ENCODE assay signal across 1 cellular context in genomic region chr12:113221181-113221996, GRCh38.
TF ChIP-seq lines count a peak whose summit lies in the region.

TSS of gene TPCN1 (plus strand) at chr12:113221464. CDS start at chr12:113226853, 5,389 bp downstream.

TF ChIP-seq in K562, 482 proteins besides CTCF, POLR2A, EP300 and RAD21 (continued from another document and continues in another):
- TF ChIP-seq CREB3L1 (IDR thresholded peaks at IDR 0.05; ENCODE audit: borderline replicate concordance, low read depth): peak; percentile 61; the same call in 1 of the 2 replicates
- TF ChIP-seq THRA (IDR thresholded peaks at IDR 0.05): peak; percentile 93
- peak; percentile 97 for TF ChIP-seq SP1 (CRISPR knock-in tag; IDR thresholded peaks at IDR 0.05)
- no peak for TF ChIP-seq PRPF4 (IDR thresholded peaks at IDR 0.05; ENCODE audit: insufficient read depth, low read depth, low read length, poor library complexity, severe bottlenecking)
- TF ChIP-seq, protein P1, sequence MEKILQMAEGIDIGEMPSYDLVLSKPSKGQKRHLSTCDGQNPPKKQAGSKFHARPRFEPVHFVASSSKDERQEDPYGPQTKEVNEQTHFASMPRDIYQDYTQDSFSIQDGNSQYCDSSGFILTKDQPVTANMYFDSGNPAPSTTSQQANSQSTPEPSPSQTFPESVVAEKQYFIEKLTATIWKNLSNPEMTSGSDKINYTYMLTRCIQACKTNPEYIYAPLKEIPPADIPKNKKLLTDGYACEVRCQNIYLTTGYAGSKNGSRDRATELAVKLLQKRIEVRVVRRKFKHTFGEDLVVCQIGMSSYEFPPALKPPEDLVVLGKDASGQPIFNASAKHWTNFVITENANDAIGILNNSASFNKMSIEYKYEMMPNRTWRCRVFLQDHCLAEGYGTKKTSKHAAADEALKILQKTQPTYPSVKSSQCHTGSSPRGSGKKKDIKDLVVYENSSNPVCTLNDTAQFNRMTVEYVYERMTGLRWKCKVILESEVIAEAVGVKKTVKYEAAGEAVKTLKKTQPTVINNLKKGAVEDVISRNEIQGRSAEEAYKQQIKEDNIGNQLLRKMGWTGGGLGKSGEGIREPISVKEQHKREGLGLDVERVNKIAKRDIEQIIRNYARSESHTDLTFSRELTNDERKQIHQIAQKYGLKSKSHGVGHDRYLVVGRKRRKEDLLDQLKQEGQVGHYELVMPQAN (IDR thresholded peaks at IDR 0.05; ENCODE audit: borderline replicate concordance): peak; percentile 92
- no peak for TF ChIP-seq CBX2 (IDR thresholded peaks at IDR 0.05; ENCODE audit: insufficient read depth, low read length, poor library complexity, severe bottlenecking)
- TF ChIP-seq JUND (IDR thresholded peaks at IDR 0.05; ENCODE audit: borderline replicate concordance, low read depth, low read length): no peak; the same call in 1 of the 2 replicates
- peak; percentile 3; the same call in 1 of the 3 replicates for TF ChIP-seq JUND (tag; IDR thresholded peaks at IDR 0.05; ENCODE audit: borderline replicate concordance, low read depth, low read length)
- TF ChIP-seq HDGF (IDR thresholded peaks at IDR 0.05): peak; percentile 83; the same call in 1 of the 2 replicates
- peak; percentile 97 for TF ChIP-seq FOS (IDR thresholded peaks at IDR 0.05; ENCODE audit: extremely low read depth, insufficient read length)
- TF ChIP-seq, protein P2, sequence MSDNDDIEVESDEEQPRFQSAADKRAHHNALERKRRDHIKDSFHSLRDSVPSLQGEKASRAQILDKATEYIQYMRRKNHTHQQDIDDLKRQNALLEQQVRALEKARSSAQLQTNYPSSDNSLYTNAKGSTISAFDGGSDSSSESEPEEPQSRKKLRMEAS (CRISPR knock-in tag; IDR thresholded peaks at IDR 0.05): peak; percentile 79
- TF ChIP-seq, protein P3, sequence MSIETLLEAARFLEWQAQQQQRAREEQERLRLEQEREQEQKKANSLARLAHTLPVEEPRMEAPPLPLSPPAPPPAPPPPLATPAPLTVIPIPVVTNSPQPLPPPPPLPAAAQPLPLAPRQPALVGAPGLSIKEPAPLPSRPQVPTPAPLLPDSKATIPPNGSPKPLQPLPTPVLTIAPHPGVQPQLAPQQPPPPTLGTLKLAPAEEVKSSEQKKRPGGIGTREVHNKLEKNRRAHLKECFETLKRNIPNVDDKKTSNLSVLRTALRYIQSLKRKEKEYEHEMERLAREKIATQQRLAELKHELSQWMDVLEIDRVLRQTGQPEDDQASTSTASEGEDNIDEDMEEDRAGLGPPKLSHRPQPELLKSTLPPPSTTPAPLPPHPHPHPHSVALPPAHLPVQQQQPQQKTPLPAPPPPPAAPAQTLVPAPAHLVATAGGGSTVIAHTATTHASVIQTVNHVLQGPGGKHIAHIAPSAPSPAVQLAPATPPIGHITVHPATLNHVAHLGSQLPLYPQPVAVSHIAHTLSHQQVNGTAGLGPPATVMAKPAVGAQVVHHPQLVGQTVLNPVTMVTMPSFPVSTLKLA (conservative IDR thresholded peaks at IDR 0.05): peak; percentile 97 to 98
- TF ChIP-seq RNF2 (IDR thresholded peaks at IDR 0.05): no peak
- TF ChIP-seq SPI1 (IDR thresholded peaks at IDR 0.05; ENCODE audit: borderline replicate concordance, low read depth, low read length): peak; percentile 22; the same call in 1 of the 2 replicates
- no peak for TF ChIP-seq ARNT (IDR thresholded peaks at IDR 0.05)
- no peak for TF ChIP-seq ZFPM2 (CRISPR knock-in tag; IDR thresholded peaks at IDR 0.05)
- peak; percentile 48 for TF ChIP-seq CCNT2 (IDR thresholded peaks at IDR 0.05; ENCODE audit: borderline replicate concordance, extremely low read depth, insufficient read length, low read depth, low read length)
- peak; percentile 49 for TF ChIP-seq FUS (optimal IDR thresholded peaks at IDR 0.05; ENCODE audit: low read depth, low read length)
- no peak for TF ChIP-seq ZNF165 (CRISPR knock-in tag; IDR thresholded peaks at IDR 0.05; ENCODE audit: borderline replicate concordance)
- TF ChIP-seq RBM25 (IDR thresholded peaks at IDR 0.05; ENCODE audit: low read depth, low read length, severe bottlenecking): peak; percentile 92
- peak; percentile 72 for TF ChIP-seq ESRRA (IDR thresholded peaks at IDR 0.05; ENCODE audit: borderline replicate concordance, low read depth)
- no peak for TF ChIP-seq ATF2 (CRISPR knock-in tag; IDR thresholded peaks at IDR 0.05)
- no peak for TF ChIP-seq RNF219 (CRISPR knock-in tag; IDR thresholded peaks at IDR 0.05)
- TF ChIP-seq TGIF2 (CRISPR knock-in tag; IDR thresholded peaks at IDR 0.05): no peak
- TF ChIP-seq STAG1 (CRISPR knock-in tag; IDR thresholded peaks at IDR 0.05; ENCODE audit: borderline replicate concordance): no peak
- peak; percentile 93 for TF ChIP-seq NR2C1 (IDR thresholded peaks at IDR 0.05)
- TF ChIP-seq NR2C1 (tag; IDR thresholded peaks at IDR 0.05): peak; percentile 95
- TF ChIP-seq ERF (CRISPR knock-in tag; IDR thresholded peaks at IDR 0.05): peak; percentile 43; the same call in 1 of the 2 replicates
- TF ChIP-seq MTA1 (IDR thresholded peaks at IDR 0.05; ENCODE audit: borderline replicate concordance): 0 out of 2 replicates have a peak, but pooled peaks have one; percentile 13
- 0 out of 2 replicates have a peak, but pooled peaks have one; percentile 6 for TF ChIP-seq RFX7 (CRISPR knock-in tag; IDR thresholded peaks at IDR 0.05)
- TF ChIP-seq TOE1 (IDR thresholded peaks at IDR 0.05; ENCODE audit: borderline replicate concordance): peak; percentile 43; the same call in 1 of the 2 replicates
- TF ChIP-seq TOE1 (CRISPR knock-in tag; IDR thresholded peaks at IDR 0.05; ENCODE audit: borderline replicate concordance, low read depth): no peak
- TF ChIP-seq ZNF408 (CRISPR knock-in tag; IDR thresholded peaks at IDR 0.05; ENCODE audit: low read depth): no peak
- no peak for TF ChIP-seq LARP7 (IDR thresholded peaks at IDR 0.05)
- peak; percentile 54 for TF ChIP-seq CREM (IDR thresholded peaks at IDR 0.05; ENCODE audit: low read depth)
- TF ChIP-seq, protein P4, sequence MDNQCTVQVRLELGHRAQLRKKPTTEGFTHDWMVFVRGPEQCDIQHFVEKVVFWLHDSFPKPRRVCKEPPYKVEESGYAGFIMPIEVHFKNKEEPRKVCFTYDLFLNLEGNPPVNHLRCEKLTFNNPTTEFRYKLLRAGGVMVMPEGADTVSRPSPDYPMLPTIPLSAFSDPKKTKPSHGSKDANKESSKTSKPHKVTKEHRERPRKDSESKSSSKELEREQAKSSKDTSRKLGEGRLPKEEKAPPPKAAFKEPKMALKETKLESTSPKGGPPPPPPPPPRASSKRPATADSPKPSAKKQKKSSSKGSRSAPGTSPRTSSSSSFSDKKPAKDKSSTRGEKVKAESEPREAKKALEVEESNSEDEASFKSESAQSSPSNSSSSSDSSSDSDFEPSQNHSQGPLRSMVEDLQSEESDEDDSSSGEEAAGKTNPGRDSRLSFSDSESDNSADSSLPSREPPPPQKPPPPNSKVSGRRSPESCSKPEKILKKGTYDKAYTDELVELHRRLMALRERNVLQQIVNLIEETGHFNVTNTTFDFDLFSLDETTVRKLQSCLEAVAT (IDR thresholded peaks at IDR 0.05): peak in 1 of 2 experiments; percentile 22; a peak in 1 of 4 replicates
- TF ChIP-seq BRD9 (IDR thresholded peaks at IDR 0.05; ENCODE audit: low read depth, partially characterized antibody): no peak
- peak; percentile 68 for TF ChIP-seq PCBP1 (IDR thresholded peaks at IDR 0.05; ENCODE audit: low read depth, low read length, poor library complexity, severe bottlenecking)
- TF ChIP-seq ZNF224 (CRISPR knock-in tag; IDR thresholded peaks at IDR 0.05): no peak
- 0 out of 2 replicates have a peak, but pooled peaks have one; percentile 36 for TF ChIP-seq HDAC8 (tag; IDR thresholded peaks at IDR 0.05)
- TF ChIP-seq HNRNPLL (IDR thresholded peaks at IDR 0.05; ENCODE audit: low read depth, low read length, poor library complexity, severe bottlenecking): peak; percentile 75
- peak; percentile 53; the same call in 1 of the 2 replicates for TF ChIP-seq ATF7 (IDR thresholded peaks at IDR 0.05)
- 0 out of 2 replicates have a peak, but pooled peaks have one; percentile 56 for TF ChIP-seq NR1H2 (CRISPR knock-in tag; IDR thresholded peaks at IDR 0.05)
- TF ChIP-seq, protein P5, sequence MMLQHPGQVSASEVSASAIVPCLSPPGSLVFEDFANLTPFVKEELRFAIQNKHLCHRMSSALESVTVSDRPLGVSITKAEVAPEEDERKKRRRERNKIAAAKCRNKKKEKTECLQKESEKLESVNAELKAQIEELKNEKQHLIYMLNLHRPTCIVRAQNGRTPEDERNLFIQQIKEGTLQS (IDR thresholded peaks at IDR 0.05): no peak
- TF ChIP-seq, protein P5 (CRISPR knock-in tag; conservative IDR thresholded peaks at IDR 0.05): no peak
- TF ChIP-seq MAZ (CRISPR knock-in tag; conservative IDR thresholded peaks at IDR 0.05 in 1 of 2, IDR thresholded peaks at IDR 0.05 in 1 of 2): peak in 1 of 2 experiments; percentile 72; a peak in 2 of 4 replicates
- no peak for TF ChIP-seq FOXM1 (IDR thresholded peaks at IDR 0.05; ENCODE audit: low read depth)
- peak; percentile 79 for TF ChIP-seq FOXM1 (CRISPR knock-in tag; IDR thresholded peaks at IDR 0.05; ENCODE audit: low read depth)
- peak; percentile 63 for TF ChIP-seq SIN3B (IDR thresholded peaks at IDR 0.05; ENCODE audit: low read depth)
- TF ChIP-seq HNRNPK (IDR thresholded peaks at IDR 0.05; ENCODE audit: low read depth, low read length, poor library complexity, severe bottlenecking): peak; percentile 40
- TF ChIP-seq MEF2D (tag; conservative IDR thresholded peaks at IDR 0.05; ENCODE audit: low read depth): no peak
- TF ChIP-seq NEUROD1 (IDR thresholded peaks at IDR 0.05; ENCODE audit: borderline replicate concordance, low read depth, low read length, partially characterized antibody): peak; percentile 98
- peak; percentile 96 for TF ChIP-seq ASH1L (IDR thresholded peaks at IDR 0.05; ENCODE audit: borderline replicate concordance, low read depth, partially characterized antibody)
- TF ChIP-seq RBM17 (IDR thresholded peaks at IDR 0.05; ENCODE audit: borderline replicate concordance, low read depth, low read length): no peak
- TF ChIP-seq, protein P6, sequence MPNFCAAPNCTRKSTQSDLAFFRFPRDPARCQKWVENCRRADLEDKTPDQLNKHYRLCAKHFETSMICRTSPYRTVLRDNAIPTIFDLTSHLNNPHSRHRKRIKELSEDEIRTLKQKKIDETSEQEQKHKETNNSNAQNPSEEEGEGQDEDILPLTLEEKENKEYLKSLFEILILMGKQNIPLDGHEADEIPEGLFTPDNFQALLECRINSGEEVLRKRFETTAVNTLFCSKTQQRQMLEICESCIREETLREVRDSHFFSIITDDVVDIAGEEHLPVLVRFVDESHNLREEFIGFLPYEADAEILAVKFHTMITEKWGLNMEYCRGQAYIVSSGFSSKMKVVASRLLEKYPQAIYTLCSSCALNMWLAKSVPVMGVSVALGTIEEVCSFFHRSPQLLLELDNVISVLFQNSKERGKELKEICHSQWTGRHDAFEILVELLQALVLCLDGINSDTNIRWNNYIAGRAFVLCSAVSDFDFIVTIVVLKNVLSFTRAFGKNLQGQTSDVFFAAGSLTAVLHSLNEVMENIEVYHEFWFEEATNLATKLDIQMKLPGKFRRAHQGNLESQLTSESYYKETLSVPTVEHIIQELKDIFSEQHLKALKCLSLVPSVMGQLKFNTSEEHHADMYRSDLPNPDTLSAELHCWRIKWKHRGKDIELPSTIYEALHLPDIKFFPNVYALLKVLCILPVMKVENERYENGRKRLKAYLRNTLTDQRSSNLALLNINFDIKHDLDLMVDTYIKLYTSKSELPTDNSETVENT (CRISPR knock-in tag; IDR thresholded peaks at IDR 0.05): peak; percentile 91
- peak; percentile 82 for TF ChIP-seq L3MBTL2 (IDR thresholded peaks at IDR 0.05)
